Comparison of ENCODE assay signal across 20 cellular contexts in genomic region chr1:98342556-98342955, GRCh38.
"Had no signal": no experiment of that assay in that cellular context is flagged by ENCODE, and none has a peak within 500 bp of the region (broad histone marks: within the 10 kb centered on the region; RNA-seq: fewer than 3 reads in every experiment).

No MANE protein-coding gene starts in this region.

- DNase-seq: activated CD4-positive, alpha-beta T cell treated with anti-CD3 and anti-CD28 coated beads, Interleukin-2, amount 10 ng/mL, durations not matched to agents 7 days and 5 days; activated CD8-positive, alpha-beta memory T cell treated with anti-CD3 and anti-CD28 coated beads, Interleukin-2, amount 50 U/mL, for 4 hours; activated effector memory CD4-positive, alpha-beta T cell treated with Interleukin-2 at 50 U/mL for 16 hours; activated naive CD4-positive, alpha-beta T cell treated with anti-CD3 and anti-CD28 coated beads, Interleukin-2, amount 50 U/mL, for 16 hours; activated T-cell treated with anti-CD3 and anti-CD28 coated beads, Interleukin-2, amount 50 U/mL, for 48 hours; effector memory CD8-positive, alpha-beta T cell; foreskin fibroblast; glutamatergic neuron; hippocampal formation; lower lobe of right lung; midbrain; occipital lobe; posterior cingulate gyrus; retina; stimulated activated naive B cell treated with anti-CD40 and anti-IgM and Interleukin-4, amounts not matched to agents 10 μg/mL and 1 μg/mL and 100 μg/mL, for 72 hours; upper lobe of left lung had no signal

- H3K27me3 ChIP-seq: cardiac muscle cell, upper lobe of left lung had no signal

- H3K27ac ChIP-seq: cardiac muscle cell, epithelial cell of prostate, lower lobe of right lung, thoracic aorta, upper lobe of left lung had no signal

- ATAC-seq: activated CD4-positive, CD25-positive, alpha-beta regulatory T cell treated with anti-CD3 and anti-CD28 coated beads, Interleukin-2, amount 50 U/mL, for 24 hours; effector memory CD8-positive, alpha-beta T cell; lower lobe of right lung; stimulated activated naive B cell treated with anti-CD40 and anti-IgM and Interleukin-4, amounts not matched to agents 10 μg/mL and 1 μg/mL and 100 μg/mL, for 72 hours had no signal

- H3K4me1 ChIP-seq: lower lobe of right lung, upper lobe of left lung had no signal

- H3K9me3 ChIP-seq: lower lobe of right lung, thoracic aorta, upper lobe of left lung had no signal

- H3K4me3 ChIP-seq: cardiac muscle cell, lower lobe of right lung, thoracic aorta, upper lobe of left lung had no signal

- H3K36me3 ChIP-seq: cardiac muscle cell, lower lobe of right lung, thoracic aorta, upper lobe of left lung had no signal
